In the genomic region with DNA sequence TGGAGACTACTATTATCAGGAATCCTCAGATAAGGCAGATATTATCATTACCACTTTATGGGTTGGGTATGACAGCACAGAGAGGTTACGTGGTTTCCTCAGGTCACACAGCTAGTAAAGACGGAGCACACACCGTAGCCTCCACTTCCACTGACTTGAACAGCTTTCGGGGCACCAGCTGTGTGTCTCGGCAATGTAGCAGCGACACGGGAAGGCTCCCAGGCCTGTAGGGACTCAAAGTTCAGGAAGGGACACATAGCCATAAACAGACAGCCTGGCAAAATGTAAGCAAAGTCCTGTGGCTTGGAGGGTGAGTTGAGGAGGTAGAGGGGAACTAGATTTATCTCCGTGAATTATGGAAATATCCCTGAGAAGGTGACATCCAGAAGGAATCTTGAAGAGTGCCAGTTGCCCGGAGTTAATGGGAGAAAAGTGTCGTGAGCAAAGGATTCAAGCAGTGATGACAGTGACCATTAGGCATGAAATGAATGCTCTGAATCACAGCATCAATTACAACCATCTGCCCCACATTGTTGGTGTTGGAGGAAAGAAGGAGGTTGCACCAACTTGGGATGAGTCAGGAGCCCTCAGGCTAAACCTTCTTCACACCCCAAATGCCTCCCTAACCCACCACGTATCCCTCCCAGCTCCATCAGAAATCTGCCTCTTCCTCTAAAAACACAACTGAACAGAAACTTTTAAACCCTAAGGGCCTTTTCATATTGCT, we compare ENCODE assay signal across 15 cellular contexts.
DNase-seq lines count a peak whose midpoint lies in the region; TF ChIP-seq lines count a peak whose summit lies in the region.
"Had no signal": no experiment of that assay in that cellular context is flagged by ENCODE, and none has a peak within 500 bp of the region (broad histone marks: within the 10 kb centered on the region; RNA-seq: fewer than 3 reads in every experiment).

No MANE protein-coding gene starts in this region.

- H2AFZ ChIP-seq in MM.1S (ENCODE audit: low read length), result no peak overlapping the region

- no peaks in the 10 kb centered on the region for H3K9me3 ChIP-seq in MM.1S (replicated peaks; ENCODE audit: insufficient read depth, low read length)
- H3K9me3 ChIP-seq: Peyer's patch had no signal

- H3K9me2 ChIP-seq in MM.1S (replicated peaks; ENCODE audit: insufficient read depth, low read length), result no peaks in the 10 kb centered on the region

- peak; percentile 87 for DNase-seq in AG09319 (ENCODE audit: extremely low read depth, low read depth)
- DNase-seq in HT1080 (ENCODE audit: low read depth), result peak; percentile 81
- peak; percentile 90 for DNase-seq in islet precursor cell
- no peak for DNase-seq in activated T-cell treated with anti-CD3 and anti-CD28 coated beads, Interleukin-2, amount 50 U/mL, for 1 hour
- no peak for DNase-seq in MM.1S
- DNase-seq in SKM-1 (lab: John Stamatoyannopoulos, UW; ENCODE audit: unreplicated experiment), result no peak
- no peak for DNase-seq in activated gamma-delta T cell (lab: John Stamatoyannopoulos, UW)
- DNase-seq: activated CD4-positive, CD25-positive, alpha-beta regulatory T cell treated with anti-CD3 and anti-CD28 coated beads, Interleukin-2, amount 50 U/mL, for 72 hours; activated naive CD4-positive, alpha-beta T cell treated with anti-CD3 and anti-CD28 coated beads for 36 hours; Calu3; NCI-H187; Peyer's patch; stimulated activated CD8-positive, alpha-beta memory T cell treated with anti-CD3 and anti-CD28 coated beads, Interleukin-4, amount 100 ng/mL, for 48 hours had no signal

- H3K79me2 ChIP-seq in MM.1S (ENCODE audit: low read length), result no peaks in the 10 kb centered on the region

- no peaks in the 10 kb centered on the region for H4K20me1 ChIP-seq in MM.1S (ENCODE audit: insufficient read depth, low read length)

- peak overlapping the region; percentile 13 for H3K27ac ChIP-seq in angular gyrus (ENCODE audit: low read depth, low read length)
- H3K27ac ChIP-seq in MM.1S (ENCODE audit: low read length), result no peak overlapping the region
- H3K27ac ChIP-seq: Peyer's patch had no signal

- no peak overlapping the region for H3K4me2 ChIP-seq in MM.1S (ENCODE audit: low read depth, low read length)

- H3K27me3 ChIP-seq in MM.1S (replicated peaks; ENCODE audit: insufficient read depth, low read length), result peaks cover 78% of the 10 kb centered on the region
- H3K27me3 ChIP-seq: Peyer's patch had no signal

- no peaks in the 10 kb centered on the region for H3K4me1 ChIP-seq in MM.1S (ENCODE audit: low read length)
- H3K4me1 ChIP-seq: Peyer's patch had no signal

- no peaks in the 10 kb centered on the region for H3F3A ChIP-seq in MM.1S (ENCODE audit: insufficient read depth, low read length)

- TF ChIP-seq CTCF in AG09319 (IDR thresholded peaks at IDR 0.05; ENCODE audit: low read depth, low read length) (no peak), MM.1S (IDR thresholded peaks at IDR 0.05; ENCODE audit: low read length) (no peak)

- no peak overlapping the region for H3K9ac ChIP-seq in MM.1S (ENCODE audit: low read length)

- H3K36me3 ChIP-seq in MM.1S (replicated peaks; ENCODE audit: insufficient read depth, low read length), result no peaks in the 10 kb centered on the region
- H3K36me3 ChIP-seq: Peyer's patch had no signal

- no peak overlapping the region for H3K4me3 ChIP-seq in MM.1S (ENCODE audit: low read length)
- H3K4me3 ChIP-seq: lung, Peyer's patch had no signal

Comparison
In these comparisons a context has a peak if more than half of its experiments do, and no peak if none do; other contexts are left out.
1. DNase-seq: peak in AG09319 (single experiment), HT1080 (single experiment) and islet precursor cell (single experiment); none in activated T-cell treated with anti-CD3 and anti-CD28 coated beads, Interleukin-2, amount 50 U/mL, for 1 hour (single experiment), MM.1S (single experiment), SKM-1 (single experiment) and activated gamma-delta T cell (single experiment).